Comparison of ENCODE assay signal across 22 cellular contexts in genomic region chr11:86122773-86123172, GRCh38. TPM values are rescaled to one million over a fixed set of nuclear protein-coding genes. Genes with fewer than 3 reads are reported as not detected.
A peak's percentile ranks its signal among the peaks of the same experiment; 100 is the strongest.
DNase-seq lines count a peak whose midpoint lies in the region; ATAC-seq, FAIRE-seq and TF ChIP-seq lines count a peak whose summit lies in the region.
"Had no signal": no experiment of that assay in that cellular context is flagged by ENCODE, and none has a peak within 500 bp of the region (broad histone marks: within the 10 kb centered on the region; RNA-seq: fewer than 3 reads in every experiment).

No MANE protein-coding gene starts in this region.

- TF ChIP-seq POLR2A in GM12878 (IDR thresholded peaks at IDR 0.05; ENCODE audit: low read depth, low read length), result no peak

- H3K9ac ChIP-seq in GM12878 (ENCODE audit: control insufficient read depth, insufficient read depth, low read length), result no peak overlapping the region
- H3K9ac ChIP-seq: BLaER1 had no signal

- H3K9me2 ChIP-seq in GM23338 (ENCODE audit: insufficient read depth), result 0 out of 2 replicates have a peak, but pooled peaks cover 6% of the 10 kb centered on the region

- no peaks in the 10 kb centered on the region for H3K36me3 ChIP-seq in Caco-2 (ENCODE audit: control insufficient read depth, insufficient read depth, low read length)
- no peaks in the 10 kb centered on the region for H3K36me3 ChIP-seq in GM23338 (ENCODE audit: insufficient read depth)
- no peaks in the 10 kb centered on the region for H3K36me3 ChIP-seq in GM12878 (ENCODE audit: control insufficient read depth in 2 of 2, insufficient read depth in 2 of 2, low read length in 1 of 2)
- H3K36me3 ChIP-seq: BLaER1, MG63 had no signal

- H3K27me3 Mint-ChIP-seq in Caco-2 (ENCODE audit: insufficient read depth, unreplicated experiment), result no peaks in the 10 kb centered on the region
- peaks cover 3% of the 10 kb centered on the region for H3K27me3 Mint-ChIP-seq in GM23338 (ENCODE audit: insufficient read depth, low read depth, poor library complexity)
- no peaks in the 10 kb centered on the region for H3K27me3 Mint-ChIP-seq in stimulated activated memory B cell treated with anti-CD40 and anti-IgM and Interleukin-4, amounts not matched to agents 10 μg/mL and 1 μg/mL and 100 μg/mL, for 72 hours
- H3K27me3 Mint-ChIP-seq: CD4-positive, CD25-positive, alpha-beta regulatory T cell had no signal

- no peak for FAIRE-seq in GM12878 (lab: Jason Lieb, UNC)
- FAIRE-seq: A204.1, HepG2 had no signal

- H3K36me3 Mint-ChIP-seq in Caco-2 (ENCODE audit: insufficient read depth, unreplicated experiment) (no peaks in the 10 kb centered on the region), GM23338 (ENCODE audit: low read depth) (no peaks in the 10 kb centered on the region)
- no peaks in the 10 kb centered on the region for H3K36me3 Mint-ChIP-seq in stimulated activated memory B cell treated with anti-CD40 and anti-IgM and Interleukin-4, amounts not matched to agents 10 μg/mL and 1 μg/mL and 100 μg/mL, for 72 hours
- H3K36me3 Mint-ChIP-seq: CD4-positive, CD25-positive, alpha-beta regulatory T cell had no signal

- TF ChIP-seq RAD21 in GM12878 (IDR thresholded peaks at IDR 0.05; ENCODE audit: insufficient read depth, low read depth, low read length), result no peak

- no peak for TF ChIP-seq EP300 in GM12878 (IDR thresholded peaks at IDR 0.05; ENCODE audit: borderline replicate concordance in 1 of 2, control insufficient read depth in 1 of 2, low read depth in 2 of 2, low read length in 2 of 2)

- H3K4me1 ChIP-seq in Caco-2, result peaks cover 91% of the 10 kb centered on the region
- no peaks in the 10 kb centered on the region for H3K4me1 ChIP-seq in GM23338 (ENCODE audit: insufficient read depth)
- H3K4me1 ChIP-seq in GM12878 (ENCODE audit: control insufficient read depth, insufficient read depth, low read length), result peaks cover 11% of the 10 kb centered on the region

- CTCF ChIA-PET in Caco-2 (lab: Charles Lee) (interaction anchor here (0.7 kb wide), 2 partner anchors 12 to 54 kb away, joined by 3 read pairs; no protein-coding TSS in a partner anchor), GM12878 (lab: Yijun Ruan, JAX) (interaction anchor here (0.9 to 2.0 kb wide), 3 partner anchors 10 to 79 kb away, joined by 3 to 7 read pairs (median 6); no protein-coding TSS in a partner anchor)

- in situ Hi-C loops in GM12878 (cut with MboI), result no loop called here

- SMC1A ChIA-PET in GM12878 (lab: Charles Lee; ENCODE audit: uncharacterized antibody, unreplicated experiment), result interaction anchor here (0.9 to 2.7 kb wide), 11 partner anchors 15 to 162 kb away, joined by 3 to 15 read pairs (median 4); partner anchors contain the start of gene PICALM

- intact Hi-C loops in Caco-2 (cut with micrococcal nuclease; ENCODE audit: unreplicated experiment) (loop anchor here (10.0 kb wide), 1 partner anchor 338 kb away; no protein-coding TSS in a partner anchor), GM12878 (cut with micrococcal nuclease; ENCODE audit: unreplicated experiment) (no loop called here), Right ventricle myocardium superior (cut with DNase I) (no loop called here)

- BruUV-seq in Caco-2 (replicated peaks; lab: Mats Ljungman, UMichigan), result no TSS peak
- no TSS peak for BruUV-seq in GM12878 (replicated peaks; lab: Mats Ljungman, UMichigan)

- no peak for DNase-seq in Caco-2
- DNase-seq in GM23338 (ENCODE audit: low spot score), result no peak
- no peak for DNase-seq in GM12878 (ENCODE audit: low read depth, low spot score)
- DNase-seq in Right ventricle myocardium superior, result no peak
- DNase-seq in NOMO-1 treated with dmso at 0.1 percent for 144 hours (lab: John Stamatoyannopoulos, UW; ENCODE audit: unreplicated experiment), result no peak
- no peak for DNase-seq in activated CD4-positive, alpha-beta T cell treated with anti-CD3 and anti-CD28 coated beads, Interleukin-2, amount 50 U/mL, for 48 hours
- DNase-seq: CD4-positive, CD25-positive, alpha-beta regulatory T cell; DMS53; GOT3; MG63; NCI-H1105 treated with DMSO at 0.1 percent for 48 hours; NCI-H2029; NCI-H446; NCI-H524 treated with DMSO at 0.1 percent for 48 hours; NCI-H774; PC-9 had no signal

- POLR2A ChIA-PET in Caco-2 (lab: Charles Lee), result interaction anchor here (1.0 kb wide), 1 partner anchor 53 kb away, joined by 4 read pairs; the partner anchor contains the start of gene PICALM
- POLR2A ChIA-PET in GM12878 (lab: Charles Lee), result no interaction called here

- H3K4me1 Mint-ChIP-seq in Caco-2 (ENCODE audit: low read depth, unreplicated experiment), result peaks cover 50% of the 10 kb centered on the region
- H3K4me1 Mint-ChIP-seq in GM23338, result no peaks in the 10 kb centered on the region
- peaks cover 13% of the 10 kb centered on the region for H3K4me1 Mint-ChIP-seq in stimulated activated memory B cell treated with anti-CD40 and anti-IgM and Interleukin-4, amounts not matched to agents 10 μg/mL and 1 μg/mL and 100 μg/mL, for 72 hours

- 100% methylated on average over 1 of the region's 1 CpG for WGBS in GM12878 (ENCODE audit: insufficient coverage, insufficient replicate concordance, low lambda C conversion rate, missing lambda C conversion rate)

- TF ChIP-seq CTCF in Caco-2 (IDR thresholded peaks at IDR 0.05; ENCODE audit: insufficient read depth in 1 of 2, low read depth in 1 of 2, low read length in 1 of 2, severe bottlenecking in 1 of 2, unreplicated experiment in 1 of 2) (no peak), GM23338 (conservative IDR thresholded peaks at IDR 0.05; ENCODE audit: low read depth in 2 of 2) (no peak), GM12878 (IDR thresholded peaks at IDR 0.05 in 2 of 3, conservative IDR thresholded peaks at IDR 0.05 in 1 of 3; ENCODE audit: control insufficient read depth in 2 of 3, extremely low read depth in 1 of 3, insufficient read depth in 1 of 3, low read depth in 3 of 3, low read length in 3 of 3) (no peak)

- H3K27ac ChIP-seq in GM23338 (ENCODE audit: low read depth) (no peak overlapping the region), GM12878 (ENCODE audit: control insufficient read depth, insufficient read depth) (no peak overlapping the region)
- H3K27ac ChIP-seq: BLaER1, PC-9 had no signal

- RAD21 ChIA-PET in GM12878 (lab: Charles Lee; ENCODE audit: unreplicated experiment), result interaction anchor here (0.5 to 0.8 kb wide), 2 partner anchors 54 to 83 kb away, joined by 4 to 6 read pairs; partner anchors contain the start of gene PICALM

- peak overlapping the region; percentile 60 for H3K27ac Mint-ChIP-seq in Caco-2 (ENCODE audit: unreplicated experiment)
- H3K27ac Mint-ChIP-seq in GM23338, result no peak overlapping the region
- H3K27ac Mint-ChIP-seq in stimulated activated memory B cell treated with anti-CD40 and anti-IgM and Interleukin-4, amounts not matched to agents 10 μg/mL and 1 μg/mL and 100 μg/mL, for 72 hours, result no peak overlapping the region

- no peak overlapping the region for H3K4me3 ChIP-seq in Caco-2 (ENCODE audit: low read depth, low read length)
- no peak overlapping the region for H3K4me3 ChIP-seq in GM23338
- no peak overlapping the region for H3K4me3 ChIP-seq in GM12878
- H3K4me3 ChIP-seq: BLaER1, MG63, PC-9 had no signal

- ATAC-seq in GM23338 (no peak), GM12878 (no peak; the same call in 2 of the 3 replicates), Right ventricle myocardium superior (ENCODE audit: poor library complexity) (no peak)
- peak; percentile 34 for ATAC-seq in stimulated activated memory B cell treated with anti-CD40 and anti-IgM and Interleukin-4, amounts not matched to agents 10 μg/mL and 1 μg/mL and 100 μg/mL, for 72 hours
- ATAC-seq: HCT116, HepG2, Right ventricle myocardium inferior had no signal

- H3K79me2 ChIP-seq in GM23338 (replicated peaks; ENCODE audit: insufficient read depth) (no peaks in the 10 kb centered on the region), GM12878 (ENCODE audit: control insufficient read depth, insufficient read depth, low read length) (no peaks in the 10 kb centered on the region)

- H3K9me3 Mint-ChIP-seq in Caco-2 (ENCODE audit: unreplicated experiment) (no peaks in the 10 kb centered on the region), GM23338 (no peaks in the 10 kb centered on the region)
- H3K9me3 Mint-ChIP-seq in stimulated activated memory B cell treated with anti-CD40 and anti-IgM and Interleukin-4, amounts not matched to agents 10 μg/mL and 1 μg/mL and 100 μg/mL, for 72 hours, result no peaks in the 10 kb centered on the region
- H3K9me3 Mint-ChIP-seq: CD4-positive, CD25-positive, alpha-beta regulatory T cell had no signal

- H3K27me3 ChIP-seq in Caco-2 (replicated peaks; ENCODE audit: control insufficient read depth, insufficient read depth, low read length) (no peaks in the 10 kb centered on the region), GM23338 (ENCODE audit: insufficient read depth) (no peaks in the 10 kb centered on the region), GM12878 (replicated peaks in 1 of 2; ENCODE audit: control insufficient read depth in 2 of 2, insufficient read depth in 2 of 2, low read length in 1 of 2) (no peaks in the 10 kb centered on the region)
- H3K27me3 ChIP-seq: BLaER1, MG63 had no signal

- no peak overlapping the region for H3K4me2 ChIP-seq in GM23338
- H3K4me2 ChIP-seq in GM12878 (ENCODE audit: control insufficient read depth, insufficient read depth), result no peak overlapping the region
- H3K4me2 ChIP-seq: PC-9 had no signal

- no peak overlapping the region for H3K4me3 Mint-ChIP-seq in Caco-2 (ENCODE audit: unreplicated experiment)
- H3K4me3 Mint-ChIP-seq in GM23338, result no peak overlapping the region
- H3K4me3 Mint-ChIP-seq in stimulated activated memory B cell treated with anti-CD40 and anti-IgM and Interleukin-4, amounts not matched to agents 10 μg/mL and 1 μg/mL and 100 μg/mL, for 72 hours, result no peak overlapping the region
- H3K4me3 Mint-ChIP-seq: CD4-positive, CD25-positive, alpha-beta regulatory T cell had no signal

- no peaks in the 10 kb centered on the region for H4K20me1 ChIP-seq in GM23338 (replicated peaks; ENCODE audit: insufficient read depth)
- no peaks in the 10 kb centered on the region for H4K20me1 ChIP-seq in GM12878 (ENCODE audit: control insufficient read depth, insufficient read depth)
- H4K20me1 ChIP-seq: BLaER1 had no signal

- peak overlapping the region; percentile 78 for H2AFZ ChIP-seq in GM23338
- peak overlapping the region; percentile 10 for H2AFZ ChIP-seq in GM12878 (ENCODE audit: control insufficient read depth, low read depth, low read length)
- H2AFZ ChIP-seq: PC-9 had no signal

- no peaks in the 10 kb centered on the region for H3F3A ChIP-seq in GM23338 (replicated peaks; ENCODE audit: low read depth)

- no peaks in the 10 kb centered on the region for H3K9me3 ChIP-seq in Caco-2
- no peaks in the 10 kb centered on the region for H3K9me3 ChIP-seq in GM12878 (replicated peaks; ENCODE audit: control insufficient read depth, insufficient read depth, low read length)
- H3K9me3 ChIP-seq: BLaER1, MG63 had no signal

RNA-seq across cellular contexts. Expression of gene PICALM, which starts 53.9 kb away (rescaled TPM):
- 321 and 331 TPM in 2 replicates for total RNA-seq in Caco-2 (2022)
- total RNA-seq in GM23338 (2014; rRNA removed; shearing (Covaris generic)), result 134 and 150 TPM in 2 replicates
- 21.0 and 27.9 TPM in 2 replicates for polyA plus RNA-seq in GM23338 (2016; fragmentation: Nextera tagmentation; extraction: Ambion mirVana)
- 532 and 561 TPM in 2 replicates for total RNA-seq in GM12878 (2013; cell fraction: nucleolus; rRNA removed)
- 78.9 and 86.8 TPM in 2 replicates for total RNA-seq in GM12878 (2014; rRNA removed)
- 69.1 and 70.3 TPM in 2 replicates for total RNA-seq in GM12878 (2014; rRNA removed; fragmentation: Illumina TruSeq; extraction: Trizol)
- 41.0 and 46.5 TPM in 2 replicates for total RNA-seq in GM12878 (2021)
- 18.2 TPM for polyA plus RNA-seq in GM12878 (2011; ENCODE audit: low read depth)
- polyA plus RNA-seq in GM12878 (2011; rRNA removed), result 150 and 163 TPM in 2 replicates
- polyA plus RNA-seq in GM12878 (2011; cell fraction: cytosol; rRNA removed), result 68.3 and 91.4 TPM in 2 replicates
- polyA plus RNA-seq in GM12878 (2011; cell fraction: nucleus; rRNA removed), result 115 and 124 TPM in 2 replicates
- 27.2 and 31.0 TPM in 2 replicates for polyA plus RNA-seq in GM12878 (2012)
- polyA plus RNA-seq in GM12878 (2014; fragmentation: Illumina TruSeq; extraction: Trizol), result 70.1 and 95.0 TPM in 2 replicates
- polyA plus RNA-seq in GM12878 (2014; fragmentation: Nextera tagmentation; extraction: Ambion mirVana), result 10 to 100 TPM in 1 of 2 experiments, 1 to 10 TPM in 1; 4.3 to 10.4 TPM
- 37.2 and 43.1 TPM in 2 replicates for polyA plus RNA-seq in GM12878 (2014; rRNA removed)
- polyA plus RNA-seq in GM12878 (2016; fragmentation: Nextera tagmentation; extraction: Ambion mirVana), result 10 to 100 TPM; 12.8 to 15.0 TPM
- 254 and 304 TPM in 2 replicates for polyA minus RNA-seq in GM12878 (2011; rRNA and poly(A)+ RNA removed)
- 78.4 and 84.7 TPM in 2 replicates for polyA minus RNA-seq in GM12878 (2011; cell fraction: cytosol; rRNA and poly(A)+ RNA removed)
- 156 and 277 TPM in 2 replicates for polyA minus RNA-seq in GM12878 (2011; cell fraction: nucleus; rRNA and poly(A)+ RNA removed)
- total RNA-seq in Right ventricle myocardium superior, result 119 TPM
